ENCODE assay signal across 38 cellular contexts in genomic region chr11:7898666-7899283, GRCh38. TPM values are rescaled to one million over a fixed set of nuclear protein-coding genes. Genes with fewer than 3 reads are reported as not detected.
"Had no signal": no experiment of that assay in that cellular context is flagged by ENCODE, and none has a peak within 500 bp of the region (broad histone marks: within the 10 kb centered on the region; RNA-seq: fewer than 3 reads in every experiment).

No MANE protein-coding gene starts in this region.

- H3K36me3 Mint-ChIP-seq: activated CD4-positive, alpha-beta memory T cell treated with anti-CD3 and anti-CD28 coated beads for 36 hours; activated CD8-positive, alpha-beta memory T cell treated with anti-CD3 and anti-CD28 coated beads, Interleukin-2, amount 10 ng/mL, durations not matched to agents 7 days and 5 days; activated naive CD8-positive, alpha-beta T cell treated with anti-CD3 and anti-CD28 coated beads for 36 hours had no signal

- H3K4me3 ChIP-seq: adrenal gland, body of pancreas, gastrocnemius medialis, heart left ventricle had no signal

- ATAC-seq: activated CD4-positive, alpha-beta T cell treated with anti-CD3 and anti-CD28 coated beads for 36 hours; activated CD8-positive, alpha-beta memory T cell treated with anti-CD3 and anti-CD28 coated beads, Interleukin-2, amount 10 ng/mL, durations not matched to agents 7 days and 5 days; activated CD8-positive, alpha-beta T cell treated with anti-CD3 and anti-CD28 coated beads, Interleukin-2, amount 10 ng/mL, durations not matched to agents 7 days and 5 days; activated naive CD8-positive, alpha-beta T cell treated with anti-CD3 and anti-CD28 coated beads, Interleukin-2, amount 50 U/mL, for 24 hours; body of pancreas; effector memory CD8-positive, alpha-beta T cell; esophagus mucosa; foreskin keratinocyte; gastrocnemius medialis; heart left ventricle had no signal

- DNase-seq: activated CD4-positive, alpha-beta memory T cell treated with anti-CD3 and anti-CD28 coated beads for 36 hours; activated CD4-positive, alpha-beta T cell treated with anti-CD3 and anti-CD28 coated beads for 36 hours; activated CD4-positive, alpha-beta T cell treated with anti-CD3 and anti-CD28 coated beads, Interleukin-2, amount 10 ng/mL, durations not matched to agents 24 days and 14 days; activated CD4-positive, CD25-positive, alpha-beta regulatory T cell; activated CD4-positive, CD25-positive, alpha-beta regulatory T cell treated with anti-CD3 and anti-CD28 coated beads, Interleukin-2, amount 50 U/mL, for 72 hours; activated CD8-positive, alpha-beta memory T cell treated with anti-CD3 and anti-CD28 coated beads, Interleukin-2, amount 10 ng/mL, durations not matched to agents 7 days and 5 days; activated CD8-positive, alpha-beta memory T cell treated with anti-CD3 and anti-CD28 coated beads, Interleukin-2, amount 50 U/mL, for 4 hours; activated CD8-positive, alpha-beta T cell treated with anti-CD3 and anti-CD28 coated beads, Interleukin-2, amount 10 ng/mL, durations not matched to agents 7 days and 5 days; activated effector memory CD4-positive, alpha-beta T cell treated with anti-CD3 and anti-CD28 coated beads, Interleukin-2, amount 50 U/mL, for 16 hours; activated naive CD4-positive, alpha-beta T cell treated with anti-CD3 and anti-CD28 coated beads for 36 hours; activated naive CD8-positive, alpha-beta T cell treated with anti-CD3 and anti-CD28 coated beads for 36 hours; activated naive CD8-positive, alpha-beta T cell treated with anti-CD3 and anti-CD28 coated beads, Interleukin-2, amount 50 U/mL, for 24 hours; activated T-cell treated with anti-CD3 and anti-CD28 coated beads, Interleukin-2, amount 50 U/mL, for 1 hour; activated T-cell treated with anti-CD3 and anti-CD28 coated beads, Interleukin-2, amount 50 U/mL, for 48 hours; adrenal gland; amygdala; aorta; body of pancreas; caudate nucleus; cortex of kidney; dermis blood vessel endothelial cell; effector CD4-positive, alpha-beta T cell; effector memory CD8-positive, alpha-beta T cell; foreskin keratinocyte; gastrocnemius medialis; glutamatergic neuron; heart left ventricle; hypothalamus; T1000 had no signal

- H3K9me3 ChIP-seq: adrenal gland, body of pancreas, gastrocnemius medialis had no signal

- H3K27ac ChIP-seq: adrenal gland, body of pancreas, foreskin keratinocyte, gastrocnemius medialis, heart left ventricle had no signal

- H3K9me3 Mint-ChIP-seq: activated CD4-positive, alpha-beta memory T cell treated with anti-CD3 and anti-CD28 coated beads for 36 hours; activated CD4-positive, alpha-beta T cell treated with anti-CD3 and anti-CD28 coated beads, Interleukin-2, amount 10 ng/mL, durations not matched to agents 24 days and 14 days; activated naive CD8-positive, alpha-beta T cell treated with anti-CD3 and anti-CD28 coated beads, Interleukin-2, amount 50 U/mL, for 24 hours; activated T-helper 1 cell treated with anti-CD3 and anti-CD28 coated beads, Interleukin-12 subunit alpha, Interleukin-12 subunit beta, Interleukin-2, Interleukin-4 antibody, amounts not matched to agents 30 ng/mL and 10 ng/mL and 1 ng/mL, durations not matched to agents 14 hours and 24 hours and 36 hours; activated T-helper 2 cell treated with anti-CD3 and anti-CD28 coated beads, Interferon-gamma antibody, Interleukin-2, Interleukin-4, amounts not matched to agents 10 μg/mL and 5 μg/mL and 100 μg/mL, durations not matched to agents 14 hours and 24 hours and 36 hours; effector memory CD8-positive, alpha-beta T cell; T-helper 2 cell treated with Interferon-gamma antibody and Interleukin-4, amounts not matched to agents 5 μg/mL and 100 μg/mL, for 36 hours had no signal

- H3K4me1 Mint-ChIP-seq: activated CD4-positive, alpha-beta T cell treated with anti-CD3 and anti-CD28 coated beads for 36 hours; activated CD4-positive, alpha-beta T cell treated with anti-CD3 and anti-CD28 coated beads, Interleukin-2, amount 10 ng/mL, durations not matched to agents 24 days and 14 days; activated CD8-positive, alpha-beta memory T cell treated with anti-CD3 and anti-CD28 coated beads, Interleukin-2, amount 10 ng/mL, durations not matched to agents 7 days and 5 days; activated naive CD4-positive, alpha-beta T cell treated with anti-CD3 and anti-CD28 coated beads, Interleukin-2, amount 50 U/mL, for 24 hours; activated naive CD8-positive, alpha-beta T cell treated with anti-CD3 and anti-CD28 coated beads for 36 hours; activated naive CD8-positive, alpha-beta T cell treated with anti-CD3 and anti-CD28 coated beads, Interleukin-2, amount 50 U/mL, for 24 hours had no signal

- H3K4me3 Mint-ChIP-seq: activated CD4-positive, alpha-beta memory T cell treated with anti-CD3 and anti-CD28 coated beads for 36 hours; activated CD4-positive, alpha-beta T cell treated with anti-CD3 and anti-CD28 coated beads for 36 hours; activated CD4-positive, alpha-beta T cell treated with anti-CD3 and anti-CD28 coated beads, Interleukin-2, amount 10 ng/mL, durations not matched to agents 24 days and 14 days; activated CD8-positive, alpha-beta memory T cell treated with anti-CD3 and anti-CD28 coated beads, Interleukin-2, amount 10 ng/mL, durations not matched to agents 7 days and 5 days; activated CD8-positive, alpha-beta T cell treated with anti-CD3 and anti-CD28 coated beads, Interleukin-2, amount 10 ng/mL, durations not matched to agents 7 days and 5 days; activated naive CD4-positive, alpha-beta T cell treated with anti-CD3 and anti-CD28 coated beads for 36 hours; activated naive CD4-positive, alpha-beta T cell treated with anti-CD3 and anti-CD28 coated beads, Interleukin-2, amount 50 U/mL, for 24 hours; activated naive CD8-positive, alpha-beta T cell treated with anti-CD3 and anti-CD28 coated beads for 36 hours; activated naive CD8-positive, alpha-beta T cell treated with anti-CD3 and anti-CD28 coated beads, Interleukin-2, amount 50 U/mL, for 24 hours; activated T-helper 1 cell treated with anti-CD3 and anti-CD28 coated beads, Interleukin-12 subunit alpha, Interleukin-12 subunit beta, Interleukin-2, Interleukin-4 antibody, amounts not matched to agents 30 ng/mL and 10 ng/mL and 1 ng/mL, durations not matched to agents 14 hours and 24 hours and 36 hours; effector memory CD8-positive, alpha-beta T cell; T-helper 2 cell treated with Interferon-gamma antibody and Interleukin-4, amounts not matched to agents 5 μg/mL and 100 μg/mL, for 36 hours had no signal

- H3K4me1 ChIP-seq: adrenal gland, foreskin keratinocyte, gastrocnemius medialis, heart left ventricle had no signal

- H3K27me3 ChIP-seq: adrenal gland, body of pancreas, foreskin keratinocyte, gastrocnemius medialis had no signal

- H3K27ac Mint-ChIP-seq: activated CD4-positive, alpha-beta memory T cell treated with anti-CD3 and anti-CD28 coated beads for 36 hours; activated CD4-positive, alpha-beta T cell treated with anti-CD3 and anti-CD28 coated beads for 36 hours; activated CD4-positive, alpha-beta T cell treated with anti-CD3 and anti-CD28 coated beads, Interleukin-2, amount 10 ng/mL, durations not matched to agents 24 days and 14 days; activated CD8-positive, alpha-beta memory T cell treated with anti-CD3 and anti-CD28 coated beads, Interleukin-2, amount 10 ng/mL, durations not matched to agents 7 days and 5 days; activated CD8-positive, alpha-beta T cell treated with anti-CD3 and anti-CD28 coated beads, Interleukin-2, amount 10 ng/mL, durations not matched to agents 7 days and 5 days; activated naive CD4-positive, alpha-beta T cell treated with anti-CD3 and anti-CD28 coated beads for 36 hours; activated naive CD4-positive, alpha-beta T cell treated with anti-CD3 and anti-CD28 coated beads, Interleukin-2, amount 50 U/mL, for 24 hours; activated naive CD8-positive, alpha-beta T cell treated with anti-CD3 and anti-CD28 coated beads for 36 hours; activated naive CD8-positive, alpha-beta T cell treated with anti-CD3 and anti-CD28 coated beads, Interleukin-2, amount 50 U/mL, for 24 hours; activated T-helper 1 cell treated with anti-CD3 and anti-CD28 coated beads, Interleukin-12 subunit alpha, Interleukin-12 subunit beta, Interleukin-2, Interleukin-4 antibody, amounts not matched to agents 30 ng/mL and 10 ng/mL and 1 ng/mL, durations not matched to agents 14 hours and 24 hours and 36 hours; activated T-helper 2 cell treated with anti-CD3 and anti-CD28 coated beads, Interferon-gamma antibody, Interleukin-2, Interleukin-4, amounts not matched to agents 10 μg/mL and 5 μg/mL and 100 μg/mL, durations not matched to agents 14 hours and 24 hours and 36 hours; effector memory CD8-positive, alpha-beta T cell; T-helper 2 cell treated with Interferon-gamma antibody and Interleukin-4, amounts not matched to agents 5 μg/mL and 100 μg/mL, for 36 hours had no signal

- H3K36me3 ChIP-seq: adrenal gland, gastrocnemius medialis, heart left ventricle had no signal

RNA-seq across cellular contexts. Expression of gene OR10A6, which starts 32.3 kb away (rescaled TPM):
- total RNA-seq: activated CD4-positive, alpha-beta memory T cell treated with anti-CD3 and anti-CD28 coated beads for 36 hours; activated CD4-positive, alpha-beta T cell treated with anti-CD3 and anti-CD28 coated beads for 36 hours; activated CD4-positive, alpha-beta T cell treated with anti-CD3 and anti-CD28 coated beads, Interleukin-2, amount 10 ng/mL, durations not matched to agents 24 days and 14 days; activated CD8-positive, alpha-beta memory T cell treated with anti-CD3 and anti-CD28 coated beads for 36 hours; activated CD8-positive, alpha-beta memory T cell treated with anti-CD3 and anti-CD28 coated beads, Interleukin-2, amount 10 ng/mL, durations not matched to agents 7 days and 5 days; activated CD8-positive, alpha-beta T cell treated with anti-CD3 and anti-CD28 coated beads, Interleukin-2, amount 10 ng/mL, durations not matched to agents 7 days and 5 days; activated naive CD4-positive, alpha-beta T cell treated with anti-CD3 and anti-CD28 coated beads for 36 hours; activated naive CD8-positive, alpha-beta T cell treated with anti-CD3 and anti-CD28 coated beads for 36 hours; activated T-helper 1 cell treated with anti-CD3 and anti-CD28 coated beads, Interleukin-12 subunit alpha, Interleukin-12 subunit beta, Interleukin-2, Interleukin-4 antibody, amounts not matched to agents 30 ng/mL and 10 ng/mL and 1 ng/mL, durations not matched to agents 14 hours and 24 hours and 36 hours; activated T-helper 2 cell treated with anti-CD3 and anti-CD28 coated beads, Interferon-gamma antibody, Interleukin-2, Interleukin-4, amounts not matched to agents 10 μg/mL and 5 μg/mL and 100 μg/mL, durations not matched to agents 14 hours and 24 hours and 36 hours; adrenal gland; aorta; body of pancreas; chondrocyte; dermis blood vessel endothelial cell; endothelial cell of umbilical vein; epithelial cell of proximal tubule; esophagus mucosa; gastrocnemius medialis; heart left ventricle had no signal
- polyA plus RNA-seq: adrenal gland, aorta, endothelial cell of umbilical vein, foreskin keratinocyte, heart left ventricle had no signal

RNA-seq across cellular contexts. Expression of gene OR10A3, which starts 42.7 kb away (rescaled TPM):
- total RNA-seq: activated CD4-positive, alpha-beta memory T cell treated with anti-CD3 and anti-CD28 coated beads for 36 hours; activated CD4-positive, alpha-beta T cell treated with anti-CD3 and anti-CD28 coated beads for 36 hours; activated CD4-positive, alpha-beta T cell treated with anti-CD3 and anti-CD28 coated beads, Interleukin-2, amount 10 ng/mL, durations not matched to agents 24 days and 14 days; activated CD8-positive, alpha-beta memory T cell treated with anti-CD3 and anti-CD28 coated beads for 36 hours; activated CD8-positive, alpha-beta memory T cell treated with anti-CD3 and anti-CD28 coated beads, Interleukin-2, amount 10 ng/mL, durations not matched to agents 7 days and 5 days; activated CD8-positive, alpha-beta T cell treated with anti-CD3 and anti-CD28 coated beads, Interleukin-2, amount 10 ng/mL, durations not matched to agents 7 days and 5 days; activated naive CD4-positive, alpha-beta T cell treated with anti-CD3 and anti-CD28 coated beads for 36 hours; activated naive CD8-positive, alpha-beta T cell treated with anti-CD3 and anti-CD28 coated beads for 36 hours; activated T-helper 1 cell treated with anti-CD3 and anti-CD28 coated beads, Interleukin-12 subunit alpha, Interleukin-12 subunit beta, Interleukin-2, Interleukin-4 antibody, amounts not matched to agents 30 ng/mL and 10 ng/mL and 1 ng/mL, durations not matched to agents 14 hours and 24 hours and 36 hours; activated T-helper 2 cell treated with anti-CD3 and anti-CD28 coated beads, Interferon-gamma antibody, Interleukin-2, Interleukin-4, amounts not matched to agents 10 μg/mL and 5 μg/mL and 100 μg/mL, durations not matched to agents 14 hours and 24 hours and 36 hours; adrenal gland; aorta; body of pancreas; chondrocyte; dermis blood vessel endothelial cell; endothelial cell of umbilical vein; epithelial cell of proximal tubule; esophagus mucosa; foreskin keratinocyte; gastrocnemius medialis; heart left ventricle had no signal
- polyA plus RNA-seq: adrenal gland, aorta, endothelial cell of umbilical vein, foreskin keratinocyte, heart left ventricle had no signal
